Comparison of ENCODE assay signal across 1 cellular context in the genomic region with DNA sequence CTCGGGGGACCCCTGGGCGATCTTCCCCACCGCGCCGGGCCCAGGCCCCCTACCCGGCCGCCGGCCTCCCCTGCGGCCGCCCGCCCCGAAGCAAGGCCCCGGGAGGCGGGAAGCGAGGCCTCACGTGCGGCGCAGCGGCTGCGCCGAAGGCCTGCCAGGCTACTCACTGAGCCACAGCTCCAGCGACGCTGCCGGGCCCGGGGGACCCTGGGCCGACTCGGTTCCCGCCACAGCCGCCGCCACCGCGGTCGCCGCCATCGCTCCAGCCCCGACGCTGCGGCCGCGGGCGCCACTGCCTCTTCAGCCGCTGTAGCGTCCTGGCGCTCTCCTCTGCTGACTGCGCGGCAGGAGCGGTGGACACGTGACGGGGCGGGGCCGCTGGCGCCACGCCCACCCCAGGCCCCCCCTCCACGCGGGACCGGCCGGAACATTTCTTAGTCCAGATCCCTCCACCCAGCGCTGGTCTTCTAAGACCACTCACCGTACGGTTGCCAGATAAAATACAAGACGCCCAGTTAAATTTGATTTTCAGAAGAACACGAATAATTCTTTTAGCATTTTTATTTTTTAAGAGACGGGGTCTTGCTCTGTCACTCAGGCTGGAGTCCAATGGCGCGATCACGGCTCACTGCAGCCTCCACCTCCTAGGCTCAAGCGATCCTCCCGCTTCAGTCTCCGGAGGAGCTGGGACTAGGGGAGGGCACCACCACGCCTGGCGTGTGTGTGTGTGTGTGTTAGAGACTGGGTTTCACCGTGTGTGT.
TF ChIP-seq lines count a peak whose summit lies in the region.

A gene with protein sequence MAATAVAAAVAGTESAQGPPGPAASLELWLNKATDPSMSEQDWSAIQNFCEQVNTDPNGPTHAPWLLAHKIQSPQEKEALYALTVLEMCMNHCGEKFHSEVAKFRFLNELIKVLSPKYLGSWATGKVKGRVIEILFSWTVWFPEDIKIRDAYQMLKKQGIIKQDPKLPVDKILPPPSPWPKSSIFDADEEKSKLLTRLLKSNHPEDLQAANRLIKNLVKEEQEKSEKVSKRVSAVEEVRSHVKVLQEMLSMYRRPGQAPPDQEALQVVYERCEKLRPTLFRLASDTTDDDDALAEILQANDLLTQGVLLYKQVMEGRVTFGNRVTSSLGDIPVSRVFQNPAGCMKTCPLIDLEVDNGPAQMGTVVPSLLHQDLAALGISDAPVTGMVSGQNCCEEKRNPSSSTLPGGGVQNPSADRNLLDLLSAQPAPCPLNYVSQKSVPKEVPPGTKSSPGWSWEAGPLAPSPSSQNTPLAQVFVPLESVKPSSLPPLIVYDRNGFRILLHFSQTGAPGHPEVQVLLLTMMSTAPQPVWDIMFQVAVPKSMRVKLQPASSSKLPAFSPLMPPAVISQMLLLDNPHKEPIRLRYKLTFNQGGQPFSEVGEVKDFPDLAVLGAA (minus strand): TSS at position 341 of the 761 bp plus-strand sequence. CDS start 83 bp downstream, at position 258.

TF ChIP-seq in HepG2, 621 proteins besides CTCF, POLR2A, EP300 and RAD21 (continued from another document and continues in another):
- TF ChIP-seq NCOA2 (CRISPR knock-in tag; IDR thresholded peaks at IDR 0.05) (peak; percentile 63; the same call in 1 of the 2 replicates), HNRNPK (IDR thresholded peaks at IDR 0.05; ENCODE audit: low read depth, low read length, poor library complexity, severe bottlenecking) (peak; percentile 68), REL (CRISPR knock-in tag; conservative IDR thresholded peaks at IDR 0.05) (no peak; the same call in 1 of the 2 replicates), ZNF432 (CRISPR knock-in tag; IDR thresholded peaks at IDR 0.05; ENCODE audit: borderline replicate concordance) (no peak), MBNL3 (CRISPR knock-in tag; conservative IDR thresholded peaks at IDR 0.05) (no peak), ATF7-NPFF (CRISPR knock-in tag; IDR thresholded peaks at IDR 0.05; ENCODE audit: low read depth) (peak; percentile 99), ZNF670 (CRISPR knock-in tag; IDR thresholded peaks at IDR 0.05; ENCODE audit: borderline replicate concordance) (no peak; the same call in 1 of the 2 replicates), ZNF138 (CRISPR knock-in tag; IDR thresholded peaks at IDR 0.05; ENCODE audit: low read depth) (peak; percentile 61; the same call in 1 of the 2 replicates), ZNF879 (CRISPR knock-in tag; IDR thresholded peaks at IDR 0.05) (no peak), NFIB (CRISPR knock-in tag; IDR thresholded peaks at IDR 0.05; ENCODE audit: borderline replicate concordance) (no peak), SRSF1 (optimal IDR thresholded peaks at IDR 0.05; ENCODE audit: low read depth, low read length) (no peak), DZIP1 (CRISPR knock-in tag; IDR thresholded peaks at IDR 0.05) (peak; percentile 66; the same call in 1 of the 2 replicates), ZBTB14 (CRISPR knock-in tag; IDR thresholded peaks at IDR 0.05) (peak; percentile 55), KLF13 (CRISPR knock-in tag; IDR thresholded peaks at IDR 0.05) (no peak), RAD51 (IDR thresholded peaks at IDR 0.05; ENCODE audit: borderline replicate concordance) (peak; percentile 75; the same call in 1 of the 2 replicates), SRSF4 (IDR thresholded peaks at IDR 0.05; ENCODE audit: low read depth, low read length, poor library complexity, severe bottlenecking) (peak; percentile 84), STAT5B (CRISPR knock-in tag; IDR thresholded peaks at IDR 0.05) (peak; percentile 88; the same call in 1 of the 2 replicates), ELF4 (CRISPR knock-in tag; IDR thresholded peaks at IDR 0.05; ENCODE audit: borderline replicate concordance) (no peak), CREM (IDR thresholded peaks at IDR 0.05) (no peak), CREM (CRISPR knock-in tag; IDR thresholded peaks at IDR 0.05) (no peak), ZNF547 (CRISPR knock-in tag; IDR thresholded peaks at IDR 0.05) (peak; percentile 98), ZBTB38 (CRISPR knock-in tag; IDR thresholded peaks at IDR 0.05) (peak; percentile 91), ZFYVE20 (CRISPR knock-in tag; IDR thresholded peaks at IDR 0.05; ENCODE audit: borderline replicate concordance, low read depth) (no peak; the same call in 1 of the 2 replicates), ZNF562 (CRISPR knock-in tag; IDR thresholded peaks at IDR 0.05; ENCODE audit: borderline replicate concordance) (no peak), DR1 (CRISPR knock-in tag; IDR thresholded peaks at IDR 0.05) (peak; percentile 65; the same call in 1 of the 2 replicates), ARHGAP35 (CRISPR knock-in tag; IDR thresholded peaks at IDR 0.05; ENCODE audit: borderline replicate concordance) (peak; percentile 73), MATR3 (CRISPR knock-in tag; IDR thresholded peaks at IDR 0.05) (peak; percentile 71; the same call in 1 of the 2 replicates), ZNF747 (CRISPR knock-in tag; IDR thresholded peaks at IDR 0.05; ENCODE audit: borderline replicate concordance) (peak; percentile 5; the same call in 1 of the 2 replicates), BRD4 (CRISPR knock-in tag; IDR thresholded peaks at IDR 0.05) (peak; percentile 96), NRL (CRISPR knock-in tag; IDR thresholded peaks at IDR 0.05; ENCODE audit: borderline replicate concordance) (peak; percentile 79), RBM22 (optimal IDR thresholded peaks at IDR 0.05; ENCODE audit: low read length) (peak; percentile 97), PHF8 (CRISPR knock-in tag; IDR thresholded peaks at IDR 0.05) (peak; percentile 92), CBX5 (CRISPR knock-in tag; IDR thresholded peaks at IDR 0.05; ENCODE audit: borderline replicate concordance) (0 out of 2 replicates have a peak, but pooled peaks have one; percentile 17), KLF12 (CRISPR knock-in tag; IDR thresholded peaks at IDR 0.05; ENCODE audit: borderline replicate concordance) (peak; percentile 97), PBX3 (CRISPR knock-in tag; IDR thresholded peaks at IDR 0.05; ENCODE audit: borderline replicate concordance) (peak; percentile 72; the same call in 1 of the 2 replicates), ZNF782 (CRISPR knock-in tag; IDR thresholded peaks at IDR 0.05; ENCODE audit: borderline replicate concordance) (peak; percentile 84; the same call in 1 of the 2 replicates), RFXANK (CRISPR knock-in tag; IDR thresholded peaks at IDR 0.05) (no peak), SCMH1 (CRISPR knock-in tag; IDR thresholded peaks at IDR 0.05; ENCODE audit: borderline replicate concordance) (no peak), TRIM22 (IDR thresholded peaks at IDR 0.05) (no peak), ZNF598 (CRISPR knock-in tag; IDR thresholded peaks at IDR 0.05; ENCODE audit: borderline replicate concordance) (no peak)
- TF ChIP-seq, protein P1, sequence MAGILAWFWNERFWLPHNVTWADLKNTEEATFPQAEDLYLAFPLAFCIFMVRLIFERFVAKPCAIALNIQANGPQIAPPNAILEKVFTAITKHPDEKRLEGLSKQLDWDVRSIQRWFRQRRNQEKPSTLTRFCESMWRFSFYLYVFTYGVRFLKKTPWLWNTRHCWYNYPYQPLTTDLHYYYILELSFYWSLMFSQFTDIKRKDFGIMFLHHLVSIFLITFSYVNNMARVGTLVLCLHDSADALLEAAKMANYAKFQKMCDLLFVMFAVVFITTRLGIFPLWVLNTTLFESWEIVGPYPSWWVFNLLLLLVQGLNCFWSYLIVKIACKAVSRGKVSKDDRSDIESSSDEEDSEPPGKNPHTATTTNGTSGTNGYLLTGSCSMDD (CRISPR knock-in tag; IDR thresholded peaks at IDR 0.05) = peak; percentile 56; the same call in 1 of the 2 replicates
- TF ChIP-seq, protein P2, sequence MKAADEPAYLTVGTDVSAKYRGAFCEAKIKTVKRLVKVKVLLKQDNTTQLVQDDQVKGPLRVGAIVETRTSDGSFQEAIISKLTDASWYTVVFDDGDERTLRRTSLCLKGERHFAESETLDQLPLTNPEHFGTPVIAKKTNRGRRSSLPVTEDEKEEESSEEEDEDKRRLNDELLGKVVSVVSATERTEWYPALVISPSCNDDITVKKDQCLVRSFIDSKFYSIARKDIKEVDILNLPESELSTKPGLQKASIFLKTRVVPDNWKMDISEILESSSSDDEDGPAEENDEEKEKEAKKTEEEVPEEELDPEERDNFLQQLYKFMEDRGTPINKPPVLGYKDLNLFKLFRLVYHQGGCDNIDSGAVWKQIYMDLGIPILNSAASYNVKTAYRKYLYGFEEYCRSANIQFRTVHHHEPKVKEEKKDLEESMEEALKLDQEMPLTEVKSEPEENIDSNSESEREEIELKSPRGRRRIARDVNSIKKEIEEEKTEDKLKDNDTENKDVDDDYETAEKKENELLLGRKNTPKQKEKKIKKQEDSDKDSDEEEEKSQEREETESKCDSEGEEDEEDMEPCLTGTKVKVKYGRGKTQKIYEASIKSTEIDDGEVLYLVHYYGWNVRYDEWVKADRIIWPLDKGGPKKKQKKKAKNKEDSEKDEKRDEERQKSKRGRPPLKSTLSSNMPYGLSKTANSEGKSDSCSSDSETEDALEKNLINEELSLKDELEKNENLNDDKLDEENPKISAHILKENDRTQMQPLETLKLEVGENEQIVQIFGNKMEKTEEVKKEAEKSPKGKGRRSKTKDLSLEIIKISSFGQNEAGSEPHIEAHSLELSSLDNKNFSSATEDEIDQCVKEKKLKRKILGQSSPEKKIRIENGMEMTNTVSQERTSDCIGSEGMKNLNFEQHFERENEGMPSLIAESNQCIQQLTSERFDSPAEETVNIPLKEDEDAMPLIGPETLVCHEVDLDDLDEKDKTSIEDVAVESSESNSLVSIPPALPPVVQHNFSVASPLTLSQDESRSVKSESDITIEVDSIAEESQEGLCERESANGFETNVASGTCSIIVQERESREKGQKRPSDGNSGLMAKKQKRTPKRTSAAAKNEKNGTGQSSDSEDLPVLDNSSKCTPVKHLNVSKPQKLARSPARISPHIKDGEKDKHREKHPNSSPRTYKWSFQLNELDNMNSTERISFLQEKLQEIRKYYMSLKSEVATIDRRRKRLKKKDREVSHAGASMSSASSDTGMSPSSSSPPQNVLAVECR (CRISPR knock-in tag; IDR thresholded peaks at IDR 0.05; ENCODE audit: borderline replicate concordance) = peak; percentile 91; the same call in 1 of the 2 replicates
- TF ChIP-seq, protein P3, sequence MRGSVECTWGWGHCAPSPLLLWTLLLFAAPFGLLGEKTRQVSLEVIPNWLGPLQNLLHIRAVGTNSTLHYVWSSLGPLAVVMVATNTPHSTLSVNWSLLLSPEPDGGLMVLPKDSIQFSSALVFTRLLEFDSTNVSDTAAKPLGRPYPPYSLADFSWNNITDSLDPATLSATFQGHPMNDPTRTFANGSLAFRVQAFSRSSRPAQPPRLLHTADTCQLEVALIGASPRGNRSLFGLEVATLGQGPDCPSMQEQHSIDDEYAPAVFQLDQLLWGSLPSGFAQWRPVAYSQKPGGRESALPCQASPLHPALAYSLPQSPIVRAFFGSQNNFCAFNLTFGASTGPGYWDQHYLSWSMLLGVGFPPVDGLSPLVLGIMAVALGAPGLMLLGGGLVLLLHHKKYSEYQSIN (CRISPR knock-in tag; IDR thresholded peaks at IDR 0.05; ENCODE audit: borderline replicate concordance) = no peak
- TF ChIP-seq, protein P4, sequence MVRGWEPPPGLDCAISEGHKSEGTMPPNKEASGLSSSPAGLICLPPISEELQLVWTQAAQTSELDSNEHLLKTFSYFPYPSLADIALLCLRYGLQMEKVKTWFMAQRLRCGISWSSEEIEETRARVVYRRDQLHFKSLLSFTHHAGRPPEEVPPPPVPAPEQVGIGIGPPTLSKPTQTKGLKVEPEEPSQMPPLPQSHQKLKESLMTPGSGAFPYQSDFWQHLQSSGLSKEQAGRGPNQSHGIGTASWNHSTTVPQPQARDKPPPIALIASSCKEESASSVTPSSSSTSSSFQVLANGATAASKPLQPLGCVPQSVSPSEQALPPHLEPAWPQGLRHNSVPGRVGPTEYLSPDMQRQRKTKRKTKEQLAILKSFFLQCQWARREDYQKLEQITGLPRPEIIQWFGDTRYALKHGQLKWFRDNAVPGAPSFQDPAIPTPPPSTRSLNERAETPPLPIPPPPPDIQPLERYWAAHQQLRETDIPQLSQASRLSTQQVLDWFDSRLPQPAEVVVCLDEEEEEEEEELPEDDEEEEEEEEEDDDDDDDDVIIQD (CRISPR knock-in tag; IDR thresholded peaks at IDR 0.05; ENCODE audit: low read depth) = no peak
